ENCODE assay signal across 1 cellular context in the genomic region with DNA sequence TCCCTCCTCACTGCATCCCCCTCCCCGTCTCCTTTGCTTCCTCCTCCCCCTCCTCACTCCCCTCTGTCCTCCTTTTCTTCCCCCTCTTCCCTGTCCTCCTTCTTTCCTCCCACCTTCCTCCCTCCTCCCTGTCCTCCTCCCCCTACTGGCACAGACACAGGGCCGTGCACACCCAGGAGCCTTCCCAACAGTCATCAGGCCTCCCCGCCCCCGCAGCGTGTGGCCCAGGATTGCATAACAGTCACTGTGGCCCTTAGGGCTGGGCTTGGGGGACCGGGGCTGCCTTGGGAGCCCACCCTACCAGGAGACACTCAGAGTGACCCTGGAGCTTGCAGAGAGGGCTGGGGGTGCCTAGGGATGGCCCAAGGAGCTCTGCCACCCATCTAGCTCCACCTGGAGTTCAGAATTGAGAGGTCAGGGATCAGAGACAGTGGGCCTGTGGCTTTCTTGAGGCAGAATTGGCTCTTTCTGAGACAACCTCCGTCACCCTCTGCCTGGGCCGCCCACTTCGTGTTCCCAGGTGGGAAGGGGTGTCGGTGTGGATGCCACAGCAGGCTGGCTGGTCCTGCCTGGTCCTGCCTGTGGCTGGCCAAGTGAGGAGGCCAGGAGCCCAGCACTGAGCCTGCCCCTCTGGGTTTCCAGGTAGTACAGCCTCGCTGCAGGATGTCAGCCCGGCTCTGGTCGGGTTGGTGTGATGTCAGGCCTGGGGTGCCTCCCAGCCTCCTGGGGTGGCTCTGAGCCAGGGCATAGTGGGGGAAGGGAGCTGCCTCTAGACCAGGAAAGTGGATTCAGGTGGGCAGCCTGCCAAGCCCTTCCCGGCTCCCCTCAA.
TF ChIP-seq lines count a peak whose summit lies in the region.

No MANE protein-coding gene starts in this region.

TF ChIP-seq in GM23338, 12 proteins besides CTCF, POLR2A, EP300 and RAD21 (continued from another document):
- no peak for TF ChIP-seq ZNF462 (CRISPR knock-in tag; IDR thresholded peaks at IDR 0.05)
